Comparison of ENCODE assay signal across 8 cellular contexts in genomic region chr7:55952352-55952671, GRCh38. TPM values are rescaled to one million over a fixed set of nuclear protein-coding genes. Genes with fewer than 3 reads are reported as not detected.
DNase-seq lines count a peak whose midpoint lies in the region; ATAC-seq and TF ChIP-seq lines count a peak whose summit lies in the region.
"Not testable (repeated sequence)": the region's sequence is repeated elsewhere in the genome, so short reads cannot be mapped to it uniquely, and the experiment has no call there.

No MANE protein-coding gene starts in this region.

- H3K4me3 ChIP-seq in AG04450 (ENCODE audit: low read depth, low read length) (peak overlapping the region; percentile 97), HEK293 (ENCODE audit: low read depth, low read length) (peak overlapping the region; percentile 80), SJCRH30 (peak overlapping the region; percentile 98), ectodermal cell (ENCODE audit: insufficient read depth, low read depth, low read length) (peak overlapping the region; percentile 98), iPS DF 6.9 (ENCODE audit: low read length) (peak overlapping the region; percentile 94)
- peak overlapping the region; percentile 68 for H3K4me3 ChIP-seq in naive thymus-derived CD4-positive, alpha-beta T cell (ENCODE audit: low read length)

- DNase-seq in AG04450 (ENCODE audit: low read depth, low spot score); SJCRH30; iPS DF 6.9 (ENCODE audit: low read depth, low spot score); naive thymus-derived CD4-positive, alpha-beta T cell: not testable (repeated sequence)
- DNase-seq in activated naive CD4-positive, alpha-beta T cell treated with anti-CD3 and anti-CD28 coated beads, Interleukin-2, amount 50 U/mL, for 16 hours = peak; percentile 13
- peak; percentile 12 for DNase-seq in stimulated activated CD4-positive, alpha-beta T cell treated with anti-CD3 and anti-CD28 coated beads, Interleukin-15, amount 100 ng/mL, for 24 hours

- H3K36me3 ChIP-seq in HEK293 (ENCODE audit: control insufficient read depth in 2 of 2, insufficient read depth in 1 of 2, low read length in 2 of 2) (peaks cover 13 to 20% of the 10 kb centered on the region in 2 experiments; a peak in 2 of 3 replicates), SJCRH30 (peaks cover 25% of the 10 kb centered on the region)
- H3K36me3 ChIP-seq in ectodermal cell (ENCODE audit: control insufficient read depth, insufficient read depth, low read length); iPS DF 6.9 (ENCODE audit: control insufficient read depth, insufficient read depth, low read length); naive thymus-derived CD4-positive, alpha-beta T cell (ENCODE audit: control insufficient read depth in 2 of 3, insufficient read depth in 3 of 3, low read length in 3 of 3): not testable (repeated sequence)

- POLR2A ChIA-PET in AG04450 (lab: Yijun Ruan, JAX); HEK293 (lab: Yijun Ruan, JAX): not testable (repeated sequence)
- POLR2A ChIA-PET in naive thymus-derived CD4-positive, alpha-beta T cell (lab: Charles Lee) = interaction anchor here (0.6 kb wide), 1 partner anchor 12 kb away, joined by 5 read pairs; no protein-coding TSS in a partner anchor

- H3K4me3 Mint-ChIP-seq in naive thymus-derived CD4-positive, alpha-beta T cell = peak overlapping the region; percentile 84 to 99 (median 96)

- peaks cover 12 to 33% (median 24%) of the 10 kb centered on the region in 7 donors for H3K4me1 Mint-ChIP-seq in naive thymus-derived CD4-positive, alpha-beta T cell

- intact Hi-C loops in naive thymus-derived CD4-positive, alpha-beta T cell (cut with micrococcal nuclease) = loop anchor here (5.0 kb wide), 2 partner anchors 380 to 1195 kb away; partner anchors contain the start of genes SEC61G (in 1 of the 2) and VOPP1 (in 1 of the 2)

- H3K27ac Mint-ChIP-seq in naive thymus-derived CD4-positive, alpha-beta T cell = peak overlapping the region; percentile 92 to 98 (median 96)

- not testable (repeated sequence) for H3K9me3 ChIP-seq in AG04450 (ENCODE audit: control insufficient read depth, insufficient read depth, low read length); HEK293 (ENCODE audit: control insufficient read depth, insufficient read depth, low read depth, low read length); SJCRH30 (replicated peaks); ectodermal cell (ENCODE audit: control insufficient read depth, low read length); iPS DF 6.9 (ENCODE audit: control insufficient read depth, insufficient read depth, low read length); naive thymus-derived CD4-positive, alpha-beta T cell (ENCODE audit: control insufficient read depth in 2 of 3, low read length in 3 of 3)

- not testable (repeated sequence) for H3K4me1 ChIP-seq in HEK293 (ENCODE audit: control insufficient read depth, insufficient read depth, low read length); SJCRH30; ectodermal cell (ENCODE audit: control insufficient read depth, insufficient read depth, low read length); iPS DF 6.9 (ENCODE audit: control insufficient read depth, insufficient read depth, low read length); naive thymus-derived CD4-positive, alpha-beta T cell (ENCODE audit: control insufficient read depth in 2 of 2, insufficient read depth in 2 of 2, low read length in 2 of 2)

- not testable (repeated sequence) for ATAC-seq in naive thymus-derived CD4-positive, alpha-beta T cell

- not testable (repeated sequence) for H3K9me3 Mint-ChIP-seq in naive thymus-derived CD4-positive, alpha-beta T cell

- not testable (repeated sequence) for H3K27ac ChIP-seq in AG04450 (ENCODE audit: low read depth, low read length); HEK293 (ENCODE audit: extremely low read depth, low read depth, low read length); ectodermal cell (ENCODE audit: insufficient read depth, low read depth, low read length, poor library complexity, severe bottlenecking); iPS DF 6.9 (ENCODE audit: low read length)
- H3K27ac ChIP-seq in SJCRH30 = peak overlapping the region; percentile 55
- peak overlapping the region; percentile 86 for H3K27ac ChIP-seq in naive thymus-derived CD4-positive, alpha-beta T cell (ENCODE audit: low read depth, low read length)

- not testable (repeated sequence) for H3K27me3 Mint-ChIP-seq in naive thymus-derived CD4-positive, alpha-beta T cell

- 40 to 42% methylated on average over 19 of the region's 19 CpGs for WGBS in ectodermal cell, 2 experiments
- no CpG with 5 or more reads among the region's 19 CpGs for WGBS in iPS DF 6.9 (ENCODE audit: insufficient coverage, insufficient read length)

- H3K27me3 ChIP-seq in AG04450 (ENCODE audit: control insufficient read depth, insufficient read depth, low read length); SJCRH30; ectodermal cell (ENCODE audit: control insufficient read depth, insufficient read depth, low read length, poor library complexity, severe bottlenecking); iPS DF 6.9 (ENCODE audit: control insufficient read depth, insufficient read depth, low read length); naive thymus-derived CD4-positive, alpha-beta T cell (ENCODE audit: control insufficient read depth in 2 of 2, insufficient read depth in 2 of 2, low read length in 2 of 2): not testable (repeated sequence)

- TF ChIP-seq CTCF in AG04450 (IDR thresholded peaks at IDR 0.05; ENCODE audit: low read depth, low read length); HEK293 (tag by site-specific recombination; IDR thresholded peaks at IDR 0.05): not testable (repeated sequence)

- peaks cover 5 to 15% (median 9%) of the 10 kb centered on the region in 5 donors for H3K36me3 Mint-ChIP-seq in naive thymus-derived CD4-positive, alpha-beta T cell

- CTCF ChIA-PET in AG04450 (lab: Charles Lee) = interaction anchor here (0.9 kb wide), 1 partner anchor 12 kb away, joined by 3 read pairs; no protein-coding TSS in a partner anchor
- CTCF ChIA-PET in HEK293 (lab: Yijun Ruan, JAX); naive thymus-derived CD4-positive, alpha-beta T cell (lab: Charles Lee): not testable (repeated sequence)

RNA-seq across cellular contexts. Expression of gene MRPS17, which starts 0.6 kb away (rescaled TPM):
- 13.1 and 14.9 TPM in 2 replicates for polyA plus RNA-seq in AG04450 (2011; rRNA removed)
- polyA minus RNA-seq in AG04450 (2011; rRNA and poly(A)+ RNA removed) = 4.9 and 5.7 TPM in 2 replicates
- 40.3 TPM in 2 replicates for total RNA-seq in SJCRH30 (2014; rRNA removed; shearing (Covaris generic))
- 19.9 TPM for polyA plus RNA-seq in ectodermal cell (2013, experiment 1 of 4)
- 23.0 TPM for polyA plus RNA-seq in ectodermal cell (2013, experiment 2 of 4)
- 13.5 TPM for polyA plus RNA-seq in ectodermal cell (2013, experiment 3 of 4)
- polyA plus RNA-seq in ectodermal cell (2013, experiment 4 of 4) = 16.9 TPM
- 10 to 100 TPM in 4 of 5 experiments, 1 to 10 TPM in 1; 8.3 to 16.7 (median 12.0) TPM for total RNA-seq in naive thymus-derived CD4-positive, alpha-beta T cell
- 10 to 100 TPM; 13.3 to 17.0 TPM for polyA plus RNA-seq in naive thymus-derived CD4-positive, alpha-beta T cell

RNA-seq across cellular contexts. Expression of gene NIPSNAP2, which starts 12.1 kb away (rescaled TPM):
- polyA plus RNA-seq in AG04450 (2011; rRNA removed) = 61.9 and 90.6 TPM in 2 replicates
- polyA minus RNA-seq in AG04450 (2011; rRNA and poly(A)+ RNA removed) = 26.0 and 40.1 TPM in 2 replicates
- 59.1 and 63.7 TPM in 2 replicates for total RNA-seq in SJCRH30 (2014; rRNA removed; shearing (Covaris generic))
- 73.6 TPM for polyA plus RNA-seq in ectodermal cell (2013, experiment 1 of 4)
- 72.9 TPM for polyA plus RNA-seq in ectodermal cell (2013, experiment 2 of 4)
- 77.2 TPM for polyA plus RNA-seq in ectodermal cell (2013, experiment 3 of 4)
- polyA plus RNA-seq in ectodermal cell (2013, experiment 4 of 4) = 82.6 TPM
- 10 to 100 TPM; 30.1 to 37.8 (median 34.4) TPM for total RNA-seq in naive thymus-derived CD4-positive, alpha-beta T cell
- polyA plus RNA-seq in naive thymus-derived CD4-positive, alpha-beta T cell = 10 to 100 TPM; 38.0 to 51.5 TPM
